24 cellular contexts compared by ENCODE assay signal in the genomic region with DNA sequence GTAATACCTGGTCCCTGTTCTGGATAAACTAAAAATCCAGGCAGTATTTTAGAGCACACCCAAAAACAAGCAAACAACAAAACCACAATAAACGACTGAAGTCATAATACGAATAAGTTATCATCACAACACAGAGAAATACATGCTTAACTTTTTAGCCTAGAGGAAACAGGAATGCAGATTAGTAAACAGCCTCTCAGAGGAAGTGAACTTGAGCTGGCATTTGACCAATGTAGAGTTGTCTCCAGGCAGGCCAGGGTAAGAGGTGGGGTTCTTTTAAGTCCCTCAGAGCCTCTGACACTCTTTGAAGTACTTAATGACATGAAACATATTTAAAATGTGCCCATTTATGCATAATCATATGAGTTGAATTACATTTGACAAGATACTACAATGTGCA.
"Had no signal": no experiment of that assay in that cellular context is flagged by ENCODE, and none has a peak within 500 bp of the region (broad histone marks: within the 10 kb centered on the region; RNA-seq: fewer than 3 reads in every experiment).

No MANE protein-coding gene starts in this region.

- ATAC-seq: left lobe of liver; naive thymus-derived CD4-positive, alpha-beta T cell; sciatic nerve; stimulated activated naive CD8-positive, alpha-beta T cell treated with anti-CD3 and anti-CD28 coated beads, Interleukin-15, amount 100 ng/mL, for 72 hours had no signal

- H3K27me3 ChIP-seq: colonic mucosa, esophagus squamous epithelium, neural progenitor cell, suprapubic skin, transverse colon, vagina had no signal

- H3K36me3 ChIP-seq: colonic mucosa, esophagus squamous epithelium, neural progenitor cell, suprapubic skin, transverse colon, vagina had no signal

- DNase-seq: colonic mucosa; effector memory CD4-positive, alpha-beta T cell; erythroblast; esophagus squamous epithelium; hypothalamus; kidney; mesenchymal stem cell; midbrain; naive thymus-derived CD4-positive, alpha-beta T cell; stimulated activated CD4-positive, alpha-beta T cell treated with anti-CD3 and anti-CD28 coated beads, Interleukin-12 subunit alpha, Interleukin-12 subunit beta, amount 100 ng/mL, for 4 hours; stimulated activated CD4-positive, alpha-beta T cell treated with anti-CD3 and anti-CD28 coated beads, Interleukin-1b, Interleukin-23, amount 100 ng/mL, for 48 hours; stimulated activated CD4-positive, alpha-beta T cell treated with anti-CD3 and anti-CD28 coated beads, Interleukin-4, amount 100 ng/mL, for 1 hour; stimulated activated CD8-positive, alpha-beta memory T cell treated with anti-CD3 and anti-CD28 coated beads, Interleukin-4, amount 100 ng/mL, for 48 hours; stimulated activated naive CD4-positive, alpha-beta T cell; stimulated activated naive CD8-positive, alpha-beta T cell treated with anti-CD3 and anti-CD28 coated beads, Interleukin-15, amount 100 ng/mL, for 72 hours; transverse colon had no signal

- H3K27ac ChIP-seq: colonic mucosa, esophagus squamous epithelium, neural progenitor cell, parathyroid adenoma, suprapubic skin, transverse colon, vagina had no signal

- H3K4me3 ChIP-seq: colonic mucosa, esophagus squamous epithelium, lung, neural progenitor cell, smooth muscle cell, suprapubic skin, transverse colon, vagina had no signal

- H3K4me1 ChIP-seq: colonic mucosa, esophagus squamous epithelium, parathyroid adenoma, suprapubic skin, transverse colon, vagina had no signal

- H3K9me3 ChIP-seq: colonic mucosa, esophagus squamous epithelium, suprapubic skin, transverse colon, vagina had no signal
